Comparison of ENCODE assay signal across 13 cellular contexts in the genomic region with DNA sequence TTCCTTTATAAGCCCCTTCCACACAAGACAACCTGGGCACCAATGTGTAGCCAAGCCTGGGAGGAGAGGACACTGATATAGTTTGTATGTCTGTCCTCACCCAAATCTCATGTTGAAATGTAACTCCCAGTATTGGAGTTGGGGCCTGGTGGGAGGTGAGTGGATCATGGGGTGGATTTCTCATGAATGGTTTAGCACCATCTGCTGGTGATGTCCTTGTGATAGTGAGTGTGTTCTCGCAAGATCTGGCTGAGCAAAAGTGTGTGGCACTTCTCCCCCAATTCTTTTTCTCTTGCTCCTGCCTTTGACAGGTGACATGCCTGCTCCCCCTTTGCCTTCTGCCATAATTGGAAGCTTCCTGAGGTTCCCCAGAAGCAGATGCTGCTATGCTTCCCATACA.
DNase-seq lines count a peak whose midpoint lies in the region; ATAC-seq, FAIRE-seq and TF ChIP-seq lines count a peak whose summit lies in the region.
"Had no signal": no experiment of that assay in that cellular context is flagged by ENCODE, and none has a peak within 500 bp of the region (broad histone marks: within the 10 kb centered on the region; RNA-seq: fewer than 3 reads in every experiment).

No MANE protein-coding gene starts in this region.

- CTCF ChIA-PET in H1 (lab: Charles Lee; ENCODE audit: partially characterized antibody) = interaction anchor here (0.7 to 5.4 kb wide), 10 partner anchors 11 to 119 kb away, joined by 3 to 48 read pairs (median 4); no protein-coding TSS in a partner anchor

- H3K4me2 ChIP-seq in H1 (ENCODE audit: insufficient read depth in 1 of 2, low read depth in 2 of 2, low read length in 2 of 2) = no peak overlapping the region

- H4K20me1 ChIP-seq in H1 (replicated peaks in 1 of 2; ENCODE audit: control insufficient read depth in 1 of 2, insufficient read depth in 2 of 2, low read length in 2 of 2) = no peaks in the 10 kb centered on the region

- no peak overlapping the region for H3K4ac ChIP-seq in H1 (replicated peaks; ENCODE audit: insufficient read length, low read depth, low read length)

- H3K23me2 ChIP-seq in H1 (ENCODE audit: low read depth, low read length) = no peaks in the 10 kb centered on the region

- H4K91ac ChIP-seq in H1 (replicated peaks; ENCODE audit: insufficient read length, low read length) = no peak overlapping the region

- POLR2A ChIA-PET in H1 (lab: Charles Lee; ENCODE audit: partially characterized antibody) = no interaction called here

- H3K9me3 ChIP-seq in left ventricle myocardium inferior (replicated peaks) (no peaks in the 10 kb centered on the region), heart left ventricle (no peaks in the 10 kb centered on the region), H1 (ENCODE audit: insufficient read depth in 2 of 2, low read depth in 1 of 2, low read length in 1 of 2) (no peaks in the 10 kb centered on the region)

- H3K9ac ChIP-seq in H1 (replicated peaks in 1 of 4; ENCODE audit: extremely low read depth in 1 of 4, low read depth in 3 of 4, low read length in 3 of 4) = no peak overlapping the region

- H3K56ac ChIP-seq in H1 (replicated peaks; ENCODE audit: insufficient read length, low read depth, low read length) = no peak overlapping the region

- TF ChIP-seq POLR2A in heart left ventricle (IDR thresholded peaks at IDR 0.05) (no peak), H1 (IDR thresholded peaks at IDR 0.05; ENCODE audit: control extremely low read depth in 1 of 2, low read depth in 2 of 2, low read length in 2 of 2) (no peak)

- peak; percentile 45 for FAIRE-seq in H1 (lab: Jason Lieb, UNC)
- FAIRE-seq: frontal cortex had no signal

- no peak overlapping the region for H3K18ac ChIP-seq in H1 (ENCODE audit: extremely low read depth, low read length)

- peak; percentile 42 to 52; a peak in 3 of 4 replicates for TF ChIP-seq RAD21 in H1 (IDR thresholded peaks at IDR 0.05 in 1 of 2, conservative IDR thresholded peaks at IDR 0.05 in 1 of 2; ENCODE audit: low read depth in 2 of 2, low read length in 2 of 2)

- no peak for DNase-seq in left ventricle myocardium inferior
- no peak for DNase-seq in heart left ventricle
- DNase-seq in NCI-H460 (ENCODE audit: extremely low read depth, low read depth) = peak; percentile 14
- DNase-seq in H1 (ENCODE audit: low read depth in 1 of 2, low spot score in 2 of 2) = peak in 1 of 2 experiments; percentile 46
- peak; percentile 15 for DNase-seq in superior temporal gyrus (ENCODE audit: extremely low spot score)
- DNase-seq in midbrain (lab: John Stamatoyannopoulos, UW) = no peak
- DNase-seq in iPS-NIHi7 (ENCODE audit: extremely low spot score) = no peak
- DNase-seq: activated effector memory CD4-positive, alpha-beta T cell treated with Interleukin-2 at 50 U/mL for 16 hours; cerebellar nuclear complex; NCI-H2029 treated with DMSO at 0.1 percent for 48 hours had no signal

- 49 to 76% (median 60%) methylated on average over 1 of the region's 1 CpG for WGBS in heart left ventricle, 4 donors
- WGBS in H1 (ENCODE audit: extremely low coverage in 1 of 2, insufficient coverage in 1 of 2, insufficient read length in 1 of 2, insufficient replicate concordance in 2 of 2, low coverage in 1 of 2, low lambda C conversion rate in 2 of 2, missing lambda C conversion rate in 1 of 2), 2 experiments = 94% methylated on average over 1 of the region's 1 CpG; no CpG with 5 or more reads in 1 of the 2 experiments

- H3K79me1 ChIP-seq in H1 (ENCODE audit: low read depth, low read length) = no peaks in the 10 kb centered on the region

- no peak for TF ChIP-seq EP300 in H1 (IDR thresholded peaks at IDR 0.05; ENCODE audit: borderline replicate concordance in 1 of 2, low read depth in 2 of 2, low read length in 2 of 2)

- H3K36me3 ChIP-seq in left ventricle myocardium inferior (no peaks in the 10 kb centered on the region), heart left ventricle (no peaks in the 10 kb centered on the region), H1 (ENCODE audit: control insufficient read depth in 2 of 4, insufficient read depth in 4 of 4, low read length in 3 of 4) (no peaks in the 10 kb centered on the region)

- H2BK12ac ChIP-seq in H1 (ENCODE audit: low read depth, low read length) = no peak overlapping the region

- H3K23ac ChIP-seq in H1 (ENCODE audit: insufficient read length) = no peak overlapping the region

- H3K4me1 ChIP-seq in left ventricle myocardium inferior (no peaks in the 10 kb centered on the region), heart left ventricle (no peaks in the 10 kb centered on the region), H1 (replicated peaks in 1 of 4; ENCODE audit: control insufficient read depth in 3 of 4, insufficient read depth in 4 of 4, low read length in 3 of 4) (no peaks in the 10 kb centered on the region)

- no peak overlapping the region for H2BK5ac ChIP-seq in H1 (ENCODE audit: low read depth, low read length)

- H4K8ac ChIP-seq in H1 (ENCODE audit: extremely low read depth, insufficient read depth, low read length) = no peak overlapping the region

- intact Hi-C loops in left ventricle myocardium inferior (cut with micrococcal nuclease) (no loop called here), heart left ventricle (cut with DNase I) (no loop called here)

- no peak overlapping the region for H2AK5ac ChIP-seq in H1 (ENCODE audit: low read depth, low read length)

- TF ChIP-seq CTCF in left ventricle myocardium inferior (IDR thresholded peaks at IDR 0.05; ENCODE audit: borderline replicate concordance) (peak; percentile 14), heart left ventricle (IDR thresholded peaks at IDR 0.05) (peak in 2 of 12 donors; percentile 10 to 21), H1 (IDR thresholded peaks at IDR 0.05; ENCODE audit: control extremely low read depth in 1 of 3, insufficient read depth in 1 of 3, low read depth in 1 of 3, low read length in 3 of 3) (peak; percentile 7 to 58 (median 10); a peak in 3 of 4 replicates)

- H3K79me2 ChIP-seq in H1 (ENCODE audit: control insufficient read depth in 1 of 2, insufficient read depth in 2 of 2, low read length in 2 of 2) = no peaks in the 10 kb centered on the region

- no peak overlapping the region for H3K27ac ChIP-seq in left ventricle myocardium inferior (replicated peaks)
- no peak overlapping the region for H3K27ac ChIP-seq in heart left ventricle
- H3K27ac ChIP-seq in H1 (ENCODE audit: low read depth, low read length) = no peak overlapping the region

- no peak overlapping the region for H3K14ac ChIP-seq in H1 (ENCODE audit: insufficient read length)

- H2AFZ ChIP-seq in H1 (ENCODE audit: low read length) = peak overlapping the region; percentile 10; the same call in 1 of the 2 replicates

- H2BK20ac ChIP-seq in H1 (ENCODE audit: low read length) = no peak overlapping the region

- H3K4me3 ChIP-seq in left ventricle myocardium inferior = no peak overlapping the region
- H3K4me3 ChIP-seq in heart left ventricle = no peak overlapping the region
- H3K4me3 ChIP-seq in H1 (ENCODE audit: extremely low read depth in 1 of 4, insufficient read depth in 2 of 4, low read depth in 3 of 4, low read length in 4 of 4) = no peak overlapping the region
- H3K4me3 ChIP-seq: lung had no signal

- H2BK120ac ChIP-seq in H1 (replicated peaks; ENCODE audit: low read depth, low read length) = no peak overlapping the region

- no peak overlapping the region for H4K5ac ChIP-seq in H1 (ENCODE audit: insufficient read length, low read depth, low read length)

- H3K27me3 ChIP-seq in left ventricle myocardium inferior (ENCODE audit: low read depth) = peaks cover 50% of the 10 kb centered on the region
- H3K27me3 ChIP-seq in heart left ventricle = peaks cover 0 to 9% (median 0%) of the 10 kb centered on the region in 9 donors
- H3K27me3 ChIP-seq in H1 (replicated peaks in 1 of 4; ENCODE audit: control insufficient read depth in 3 of 4, extremely low read depth in 1 of 4, insufficient read depth in 3 of 4, low read length in 3 of 4) = no peaks in the 10 kb centered on the region

- no peak overlapping the region for H2BK15ac ChIP-seq in H1 (ENCODE audit: low read length)

- ATAC-seq in heart left ventricle (no peak), HG03571 (IDR thresholded peaks at IDR 0.05; ENCODE audit: unreplicated experiment) (no peak)

TF ChIP-seq in H1, 55 proteins besides CTCF, POLR2A, EP300 and RAD21 (continues in another document):
- TF ChIP-seq TAF1 (IDR thresholded peaks at IDR 0.05; ENCODE audit: low read depth, low read length) (no peak), SP4 (IDR thresholded peaks at IDR 0.05; ENCODE audit: low read length) (no peak), FOSL1 (IDR thresholded peaks at IDR 0.05; ENCODE audit: insufficient read depth, low read depth, low read length) (no peak), BACH1 (IDR thresholded peaks at IDR 0.05; ENCODE audit: low read length) (no peak), NANOG (IDR thresholded peaks at IDR 0.05; ENCODE audit: insufficient read depth, low read depth, low read length, poor library complexity, severe bottlenecking) (no peak), MAFK (IDR thresholded peaks at IDR 0.05; ENCODE audit: low read depth, low read length) (no peak), SRF (IDR thresholded peaks at IDR 0.05; ENCODE audit: low read depth, low read length) (no peak), SUZ12 (IDR thresholded peaks at IDR 0.05; ENCODE audit: low read length) (no peak), EZH2 (IDR thresholded peaks at IDR 0.05; ENCODE audit: low read depth, low read length, severe bottlenecking) (no peak), ASH2L (IDR thresholded peaks at IDR 0.05; ENCODE audit: low read length) (no peak), SAP30 (IDR thresholded peaks at IDR 0.05; ENCODE audit: insufficient read depth, insufficient replicate concordance, low read length) (no peak), JUN (IDR thresholded peaks at IDR 0.05; ENCODE audit: low read depth, low read length) (no peak)
- TF ChIP-seq, protein P1, sequence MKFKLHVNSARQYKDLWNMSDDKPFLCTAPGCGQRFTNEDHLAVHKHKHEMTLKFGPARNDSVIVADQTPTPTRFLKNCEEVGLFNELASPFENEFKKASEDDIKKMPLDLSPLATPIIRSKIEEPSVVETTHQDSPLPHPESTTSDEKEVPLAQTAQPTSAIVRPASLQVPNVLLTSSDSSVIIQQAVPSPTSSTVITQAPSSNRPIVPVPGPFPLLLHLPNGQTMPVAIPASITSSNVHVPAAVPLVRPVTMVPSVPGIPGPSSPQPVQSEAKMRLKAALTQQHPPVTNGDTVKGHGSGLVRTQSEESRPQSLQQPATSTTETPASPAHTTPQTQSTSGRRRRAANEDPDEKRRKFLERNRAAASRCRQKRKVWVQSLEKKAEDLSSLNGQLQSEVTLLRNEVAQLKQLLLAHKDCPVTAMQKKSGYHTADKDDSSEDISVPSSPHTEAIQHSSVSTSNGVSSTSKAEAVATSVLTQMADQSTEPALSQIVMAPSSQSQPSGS (IDR thresholded peaks at IDR 0.05; ENCODE audit: low read length) = no peak
- TF ChIP-seq, protein P2, sequence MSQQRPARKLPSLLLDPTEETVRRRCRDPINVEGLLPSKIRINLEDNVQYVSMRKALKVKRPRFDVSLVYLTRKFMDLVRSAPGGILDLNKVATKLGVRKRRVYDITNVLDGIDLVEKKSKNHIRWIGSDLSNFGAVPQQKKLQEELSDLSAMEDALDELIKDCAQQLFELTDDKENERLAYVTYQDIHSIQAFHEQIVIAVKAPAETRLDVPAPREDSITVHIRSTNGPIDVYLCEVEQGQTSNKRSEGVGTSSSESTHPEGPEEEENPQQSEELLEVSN (IDR thresholded peaks at IDR 0.05) = no peak

Comparison
In these comparisons a context has a peak if more than half of its experiments do, and no peak if none do; other contexts are left out.
1. DNase-seq: peak in NCI-H460 (single experiment) and superior temporal gyrus (single experiment); none in left ventricle myocardium inferior (single experiment), heart left ventricle (0 of 5), midbrain (single experiment) and iPS-NIHi7 (single experiment).